ENCODE assay signal across 8 cellular contexts in genomic region chr13:79541426-79542049, GRCh38.
DNase-seq lines count a peak whose midpoint lies in the region; ATAC-seq and TF ChIP-seq lines count a peak whose summit lies in the region.

No MANE protein-coding gene starts in this region.

- no peaks in the 10 kb centered on the region for H3K27me3 Mint-ChIP-seq in activated B cell treated with CpG ODN at 0.5 μM for 24 hours
- H3K27me3 Mint-ChIP-seq in activated T-helper 1 cell treated with anti-CD3 and anti-CD28 coated beads, Interleukin-12 subunit alpha, Interleukin-12 subunit beta, Interleukin-2, Interleukin-4 antibody, amounts not matched to agents 30 ng/mL and 10 ng/mL and 1 ng/mL, durations not matched to agents 14 hours and 24 hours and 36 hours (ENCODE audit: insufficient read depth), result no peaks in the 10 kb centered on the region

- H3K9me3 ChIP-seq in HAP-1, result no peaks in the 10 kb centered on the region
- no peaks in the 10 kb centered on the region for H3K9me3 ChIP-seq in hepatocyte (ENCODE audit: low read depth)
- H3K9me3 ChIP-seq in suprapubic skin, result no peaks in the 10 kb centered on the region

- no peaks in the 10 kb centered on the region for H3K4me1 ChIP-seq in HAP-1
- no peaks in the 10 kb centered on the region for H3K4me1 ChIP-seq in hepatocyte (ENCODE audit: insufficient read depth)
- peaks cover 4% of the 10 kb centered on the region for H3K4me1 ChIP-seq in suprapubic skin

- DNase-seq in NCI-H524 (lab: John Stamatoyannopoulos, UW) (peak; percentile 1 to 43), NCI-H524 treated with DMSO at 0.1 percent for 48 hours (lab: John Stamatoyannopoulos, UW) (no peak), HAP-1 (ENCODE audit: low spot score in 2 of 2) (peak; percentile 14 to 52), NCI-H128 (lab: John Stamatoyannopoulos, UW; ENCODE audit: unreplicated experiment) (peak; percentile 55), activated B cell treated with CpG ODN at 0.5 μM for 24 hours (no peak), hepatocyte (ENCODE audit: low spot score) (peak; percentile 60), suprapubic skin (ENCODE audit: low spot score in 2 of 2) (no peak)
- no peak for DNase-seq in activated T-helper 1 cell treated with anti-CD3 and anti-CD28 coated beads, Interleukin-12 subunit alpha, Interleukin-12 subunit beta, Interleukin-2, Interleukin-4 antibody, amounts not matched to agents 30 ng/mL and 10 ng/mL and 1 ng/mL, durations not matched to agents 14 hours and 24 hours and 36 hours (ENCODE audit: low spot score)

- peak; percentile 62 for ATAC-seq in activated B cell treated with CpG ODN at 0.5 μM for 24 hours (ENCODE audit: low read depth)

- no peaks in the 10 kb centered on the region for H3K9me2 ChIP-seq in hepatocyte (replicated peaks; ENCODE audit: insufficient read depth)

- H3K9me3 Mint-ChIP-seq in activated B cell treated with CpG ODN at 0.5 μM for 24 hours, result no peaks in the 10 kb centered on the region
- no peaks in the 10 kb centered on the region for H3K9me3 Mint-ChIP-seq in activated T-helper 1 cell treated with anti-CD3 and anti-CD28 coated beads, Interleukin-12 subunit alpha, Interleukin-12 subunit beta, Interleukin-2, Interleukin-4 antibody, amounts not matched to agents 30 ng/mL and 10 ng/mL and 1 ng/mL, durations not matched to agents 14 hours and 24 hours and 36 hours

- WGBS in hepatocyte (ENCODE audit: low lambda C conversion rate, missing lambda C conversion rate), result 7% methylated on average over 1 of the region's 1 CpG
- WGBS in suprapubic skin, result 4% methylated on average over 1 of the region's 1 CpG

- in situ Hi-C loops in HAP-1 (cut with MboI; ENCODE audit: low sequenced_read_pairs), result no loop called here

- no peaks in the 10 kb centered on the region for H3K79me2 ChIP-seq in hepatocyte

- no peaks in the 10 kb centered on the region for H3K4me1 Mint-ChIP-seq in activated B cell treated with CpG ODN at 0.5 μM for 24 hours
- H3K4me1 Mint-ChIP-seq in activated T-helper 1 cell treated with anti-CD3 and anti-CD28 coated beads, Interleukin-12 subunit alpha, Interleukin-12 subunit beta, Interleukin-2, Interleukin-4 antibody, amounts not matched to agents 30 ng/mL and 10 ng/mL and 1 ng/mL, durations not matched to agents 14 hours and 24 hours and 36 hours (ENCODE audit: low read depth), result peaks cover 34% of the 10 kb centered on the region

- no peak overlapping the region for H3K4me3 Mint-ChIP-seq in activated B cell treated with CpG ODN at 0.5 μM for 24 hours
- no peak overlapping the region for H3K4me3 Mint-ChIP-seq in activated T-helper 1 cell treated with anti-CD3 and anti-CD28 coated beads, Interleukin-12 subunit alpha, Interleukin-12 subunit beta, Interleukin-2, Interleukin-4 antibody, amounts not matched to agents 30 ng/mL and 10 ng/mL and 1 ng/mL, durations not matched to agents 14 hours and 24 hours and 36 hours

- no peak overlapping the region for H3K4me2 ChIP-seq in hepatocyte

- no peak overlapping the region for H2AFZ ChIP-seq in hepatocyte

- H3K27me3 ChIP-seq in HAP-1 (ENCODE audit: low read depth) (no peaks in the 10 kb centered on the region), hepatocyte (no peaks in the 10 kb centered on the region), suprapubic skin (no peaks in the 10 kb centered on the region)

- H3K4me3 ChIP-seq in HAP-1 (no peak overlapping the region), hepatocyte (no peak overlapping the region), suprapubic skin (no peak overlapping the region)

- TF ChIP-seq POLR2A in suprapubic skin (IDR thresholded peaks at IDR 0.05), result no peak

- CTCF ChIA-PET in activated B cell treated with CpG ODN at 0.5 μM for 24 hours (lab: Charles Lee), result interaction anchor here (0.6 to 9.2 kb wide), 9 partner anchors 12 to 1410 kb away, joined by 3 to 235 read pairs (median 5); no protein-coding TSS in a partner anchor

- TF ChIP-seq CTCF in activated B cell treated with CpG ODN at 0.5 μM for 24 hours (IDR thresholded peaks at IDR 0.05) (peak; percentile 32), hepatocyte (IDR thresholded peaks at IDR 0.05; ENCODE audit: poor library complexity) (peak; percentile 90), suprapubic skin (IDR thresholded peaks at IDR 0.05) (peak; percentile 70 to 88)

- POLR2A ChIA-PET in activated B cell treated with CpG ODN at 0.5 μM for 24 hours (lab: Charles Lee), result interaction anchor here (0.6 kb wide), 1 partner anchor 103 kb away, joined by 4 read pairs; no protein-coding TSS in a partner anchor

- H3K27ac ChIP-seq in hepatocyte (no peak overlapping the region), suprapubic skin (no peak overlapping the region)

- H4K20me1 ChIP-seq in hepatocyte (ENCODE audit: insufficient read depth, poor library complexity, severe bottlenecking), result peaks cover 4% of the 10 kb centered on the region

- no peaks in the 10 kb centered on the region for H3K36me3 Mint-ChIP-seq in activated B cell treated with CpG ODN at 0.5 μM for 24 hours (ENCODE audit: low read depth)
- peaks cover 42% of the 10 kb centered on the region for H3K36me3 Mint-ChIP-seq in activated T-helper 1 cell treated with anti-CD3 and anti-CD28 coated beads, Interleukin-12 subunit alpha, Interleukin-12 subunit beta, Interleukin-2, Interleukin-4 antibody, amounts not matched to agents 30 ng/mL and 10 ng/mL and 1 ng/mL, durations not matched to agents 14 hours and 24 hours and 36 hours (ENCODE audit: low read depth)

- intact Hi-C loops in activated B cell treated with CpG ODN at 0.5 μM for 24 hours (cut with micrococcal nuclease), result loop anchor here (1.0 to 10.0 kb wide), 6 partner anchors 117 to 1762 kb away; no protein-coding TSS in a partner anchor
- intact Hi-C loops in activated T-helper 1 cell treated with anti-CD3 and anti-CD28 coated beads, Interleukin-12 subunit alpha, Interleukin-12 subunit beta, Interleukin-2, Interleukin-4 antibody, amounts not matched to agents 30 ng/mL and 10 ng/mL and 1 ng/mL, durations not matched to agents 14 hours and 24 hours and 36 hours (cut with micrococcal nuclease), result loop anchor here (1.0 to 2.0 kb wide), 5 partner anchors 16 to 135 kb away; partner anchors contain the start of genes NDFIP2 and RBM26

- no peaks in the 10 kb centered on the region for H3K36me3 ChIP-seq in HAP-1 (replicated peaks)
- H3K36me3 ChIP-seq in hepatocyte (replicated peaks; ENCODE audit: insufficient read depth, low read depth), result no peaks in the 10 kb centered on the region
- peaks cover 10% of the 10 kb centered on the region for H3K36me3 ChIP-seq in suprapubic skin

- no peak for TF ChIP-seq EP300 in suprapubic skin (IDR thresholded peaks at IDR 0.05)

- H3K27ac Mint-ChIP-seq in activated B cell treated with CpG ODN at 0.5 μM for 24 hours, result no peak overlapping the region
- H3K27ac Mint-ChIP-seq in activated T-helper 1 cell treated with anti-CD3 and anti-CD28 coated beads, Interleukin-12 subunit alpha, Interleukin-12 subunit beta, Interleukin-2, Interleukin-4 antibody, amounts not matched to agents 30 ng/mL and 10 ng/mL and 1 ng/mL, durations not matched to agents 14 hours and 24 hours and 36 hours, result no peak overlapping the region

Comparison
In these comparisons a context has a peak if more than half of its experiments do, and no peak if none do; other contexts are left out.
1. DNase-seq: peak in NCI-H524 (2 of 2), HAP-1 (2 of 2), NCI-H128 (single experiment) and hepatocyte (single experiment); none in NCI-H524 treated with DMSO at 0.1 percent for 48 hours (single experiment), activated B cell treated with CpG ODN at 0.5 μM for 24 hours (single experiment), suprapubic skin (0 of 2) and activated T-helper 1 cell treated with anti-CD3 and anti-CD28 coated beads, Interleukin-12 subunit alpha, Interleukin-12 subunit beta, Interleukin-2, Interleukin-4 antibody, amounts not matched to agents 30 ng/mL and 10 ng/mL and 1 ng/mL, durations not matched to agents 14 hours and 24 hours and 36 hours (single experiment).
2. CTCF ChIP-seq: peak in every context shown above with its lines; median percentile 90 in hepatocyte; 79 in suprapubic skin; 32 in activated B cell treated with CpG ODN at 0.5 μM for 24 hours.